8 cellular contexts compared by ENCODE assay signal in the genomic region with DNA sequence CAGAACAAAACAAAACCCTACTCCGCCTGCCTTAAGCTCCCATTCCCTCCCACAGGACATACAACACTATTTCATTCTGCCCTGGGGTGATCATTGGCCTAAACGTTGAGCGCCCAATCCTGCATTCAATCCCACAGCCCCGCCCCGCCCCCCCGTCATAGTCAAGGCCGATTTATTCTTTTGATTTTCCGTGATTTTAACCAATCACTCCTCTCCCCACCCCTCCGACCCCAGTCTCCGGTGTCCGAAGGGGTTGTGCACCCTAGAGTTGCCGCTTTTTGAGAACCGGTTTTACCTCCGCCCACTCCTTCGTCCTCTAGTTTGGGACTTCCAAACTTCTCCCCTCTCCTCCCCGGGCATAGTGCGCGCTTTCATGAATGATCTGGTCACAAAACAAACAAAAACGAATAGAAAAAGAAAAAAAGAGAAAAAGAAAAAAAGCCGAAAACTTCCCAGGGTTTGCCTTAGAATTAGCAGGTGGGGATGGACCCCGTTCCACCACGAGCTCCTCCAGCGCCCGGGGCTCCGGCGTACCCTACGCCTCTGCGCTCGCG.
A peak's percentile ranks its signal among the peaks of the same experiment; 100 is the strongest.
DNase-seq lines count a peak whose midpoint lies in the region; ATAC-seq and TF ChIP-seq lines count a peak whose summit lies in the region.

No MANE protein-coding gene starts in this region.

- peak; percentile 73 for ATAC-seq in HG03064 (IDR thresholded peaks at IDR 0.05; ENCODE audit: low read depth, unreplicated experiment)

- H4K20me1 ChIP-seq in SU-DHL-6 (ENCODE audit: low read depth, low read length), result no peaks in the 10 kb centered on the region

- no peaks in the 10 kb centered on the region for H3K9me2 ChIP-seq in SU-DHL-6 (replicated peaks; ENCODE audit: insufficient read depth, low read length)

- H3K36me3 ChIP-seq in SU-DHL-6 (ENCODE audit: low read length) (no peaks in the 10 kb centered on the region), mucosa of rectum (ENCODE audit: control insufficient read depth in 2 of 2, insufficient read depth in 2 of 2, low read length in 2 of 2) (no peaks in the 10 kb centered on the region)

- peaks cover 1% of the 10 kb centered on the region; the same call in 1 of the 2 replicates for H3F3A ChIP-seq in SU-DHL-6 (ENCODE audit: insufficient read depth)

- H3K4me1 ChIP-seq in mucosa of rectum (ENCODE audit: control insufficient read depth in 2 of 2, insufficient read depth in 2 of 2, low read length in 2 of 2), result peaks cover 7% of the 10 kb centered on the region in 2 donors

- H3K9me3 ChIP-seq in SU-DHL-6 (ENCODE audit: insufficient read depth, low read length), result no peaks in the 10 kb centered on the region
- H3K9me3 ChIP-seq in mucosa of rectum (ENCODE audit: control insufficient read depth in 2 of 2, low read length in 2 of 2), result no peaks in the 10 kb centered on the region

- H2AFZ ChIP-seq in SU-DHL-6 (ENCODE audit: low read depth, low read length, severe bottlenecking), result peak overlapping the region; percentile 97

- H3K79me2 ChIP-seq in SU-DHL-6 (ENCODE audit: insufficient read depth, low read length), result peaks cover 13% of the 10 kb centered on the region

- DNase-seq in AG08395 (ENCODE audit: low spot score) (peak; percentile 50), GM13977 (ENCODE audit: low spot score) (peak; percentile 47), epidermal melanocyte (ENCODE audit: insufficient read length, low spot score) (peak; percentile 41), retina (no peak), globus pallidus (ENCODE audit: low spot score) (no peak)

- peak overlapping the region; percentile 84 for H3K4me2 ChIP-seq in SU-DHL-6 (ENCODE audit: low read depth, low read length, poor library complexity, severe bottlenecking)

- H3K27me3 ChIP-seq in SU-DHL-6 (ENCODE audit: low read length) (no peaks in the 10 kb centered on the region), mucosa of rectum (ENCODE audit: control insufficient read depth in 2 of 2, insufficient read depth in 2 of 2, low read length in 2 of 2) (no peaks in the 10 kb centered on the region)

- peak overlapping the region; percentile 83 for H3K9ac ChIP-seq in SU-DHL-6 (ENCODE audit: low read length)
- H3K9ac ChIP-seq in mucosa of rectum (ENCODE audit: low read depth in 1 of 2, low read length in 2 of 2), result peak overlapping the region; percentile 74 to 86

- no peak for TF ChIP-seq CTCF in GM13977 (IDR thresholded peaks at IDR 0.05; ENCODE audit: extremely low read depth, insufficient read depth, missing control alignments)
- no peak for TF ChIP-seq CTCF in SU-DHL-6 (IDR thresholded peaks at IDR 0.05; ENCODE audit: insufficient read depth, low read length, poor library complexity, severe bottlenecking)

- in situ Hi-C loops in GM13977 (cut with MboI; ENCODE audit: low pct_unique_long_range_greater_than_20kb, low sequenced_read_pairs, unreplicated experiment), result no loop called here

- peak overlapping the region; percentile 74 for H3K4me3 ChIP-seq in SU-DHL-6 (ENCODE audit: insufficient read depth, low read length, poor library complexity, severe bottlenecking)
- H3K4me3 ChIP-seq in mucosa of rectum (ENCODE audit: low read length in 2 of 2), result peak overlapping the region; percentile 74 to 81

- peak overlapping the region; percentile 32 for H3K27ac ChIP-seq in SU-DHL-6 (ENCODE audit: low read depth, low read length)
- peak overlapping the region; percentile 92 to 93 for H3K27ac ChIP-seq in mucosa of rectum (ENCODE audit: low read depth in 2 of 2, low read length in 2 of 2)

Comparison
In these comparisons a context has a peak if more than half of its experiments do, and no peak if none do; other contexts are left out.
1. DNase-seq: peak in AG08395 (single experiment), GM13977 (single experiment) and epidermal melanocyte (single experiment); none in retina (single experiment) and globus pallidus (single experiment).